ENCODE assay signal across 9 cellular contexts in the genomic region with DNA sequence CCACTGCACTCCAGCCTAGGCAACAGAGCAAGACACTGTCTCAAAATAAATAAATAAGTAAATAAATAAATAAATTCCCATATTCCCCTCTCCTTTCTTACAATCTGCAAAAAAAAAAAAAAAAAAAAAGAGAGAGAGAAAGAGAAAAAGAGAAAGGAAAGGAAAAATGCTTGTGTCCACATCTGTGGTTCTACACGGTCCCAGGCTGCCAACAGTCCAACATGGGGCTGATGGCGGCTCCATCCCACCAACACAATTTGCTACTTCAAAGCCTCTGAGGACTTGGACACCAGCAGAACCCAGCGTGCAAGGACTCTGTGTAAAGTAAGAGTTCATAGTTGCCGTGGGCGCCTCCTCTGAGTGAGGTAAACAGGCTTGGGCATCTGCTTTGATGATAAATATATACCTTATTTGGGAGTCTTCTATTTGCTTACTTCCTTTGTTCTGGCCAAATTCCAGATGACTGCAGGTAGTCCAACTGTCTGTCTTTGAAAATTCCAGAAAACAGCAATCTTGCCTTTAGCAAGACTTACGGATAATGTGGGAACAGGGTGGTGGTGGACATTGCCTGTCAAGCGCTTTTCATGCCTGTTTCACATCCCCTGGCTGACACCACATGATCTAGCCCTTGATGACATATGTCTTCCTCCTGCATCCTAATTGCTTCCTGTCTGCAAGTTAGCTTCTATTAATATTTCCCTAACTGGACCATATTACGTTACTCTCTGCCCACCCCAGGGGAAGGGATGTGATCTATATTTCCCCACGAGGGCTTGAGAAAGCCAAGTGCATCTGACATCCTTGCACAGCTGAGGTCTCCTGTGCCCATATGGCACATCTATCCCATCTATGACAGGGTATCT. TPM values are rescaled to one million over a fixed set of nuclear protein-coding genes. Genes with fewer than 3 reads are reported as not detected.
DNase-seq lines count a peak whose midpoint lies in the region; ATAC-seq lines count a peak whose summit lies in the region.
"Had no signal": no experiment of that assay in that cellular context is flagged by ENCODE, and none has a peak within 500 bp of the region (broad histone marks: within the 10 kb centered on the region; RNA-seq: fewer than 3 reads in every experiment).

No MANE protein-coding gene starts in this region.

- no peak overlapping the region for H3K4me3 Mint-ChIP-seq in activated CD4-positive, alpha-beta T cell treated with anti-CD3 and anti-CD28 coated beads, Interleukin-2, amount 10 ng/mL, durations not matched to agents 24 days and 14 days
- H3K4me3 Mint-ChIP-seq in T-cell, result peak overlapping the region in 2 of 3 donors; percentile 32 to 51
- peak overlapping the region; percentile 62 for H3K4me3 Mint-ChIP-seq in stimulated activated memory B cell treated with anti-CD40 and anti-IgM and Interleukin-4, amounts not matched to agents 10 μg/mL and 1 μg/mL and 100 μg/mL, for 72 hours

- CTCF ChIA-PET in T-cell (lab: Charles Lee), result interaction anchor here (0.6 to 0.8 kb wide), 3 partner anchors 11 to 21 kb away, joined by 3 to 7 read pairs (median 3); no protein-coding TSS in a partner anchor

- DNase-seq in activated CD4-positive, alpha-beta T cell treated with anti-CD3 and anti-CD28 coated beads, Interleukin-2, amount 10 ng/mL, durations not matched to agents 24 days and 14 days, result no peak
- no peak for DNase-seq in activated CD4-positive, alpha-beta T cell treated with anti-CD3 and anti-CD28 coated beads for 48 hours
- DNase-seq in T-cell (no peak), HUDEP-2 (lab: John Stamatoyannopoulos, UW; ENCODE audit: unreplicated experiment in 76 of 76) (no peak), retina (no peak), GF-D8 (lab: John Stamatoyannopoulos, UW) (no peak)
- DNase-seq: DND-41 had no signal

- peak; percentile 54 for ATAC-seq in HG02970 (IDR thresholded peaks at IDR 0.05; ENCODE audit: low FRiP score, unreplicated experiment)
- ATAC-seq in T-cell (replicated peaks in 1 of 4), result no peak
- peak; percentile 87 for ATAC-seq in stimulated activated memory B cell treated with anti-CD40 and anti-IgM and Interleukin-4, amounts not matched to agents 10 μg/mL and 1 μg/mL and 100 μg/mL, for 72 hours

- intact Hi-C loops in activated CD4-positive, alpha-beta T cell treated with anti-CD3 and anti-CD28 coated beads, Interleukin-2, amount 10 ng/mL, durations not matched to agents 24 days and 14 days (cut with micrococcal nuclease), result no loop called here

- H3K27me3 Mint-ChIP-seq in activated CD4-positive, alpha-beta T cell treated with anti-CD3 and anti-CD28 coated beads, Interleukin-2, amount 10 ng/mL, durations not matched to agents 24 days and 14 days, result no peaks in the 10 kb centered on the region
- no peaks in the 10 kb centered on the region for H3K27me3 Mint-ChIP-seq in T-cell
- H3K27me3 Mint-ChIP-seq in stimulated activated memory B cell treated with anti-CD40 and anti-IgM and Interleukin-4, amounts not matched to agents 10 μg/mL and 1 μg/mL and 100 μg/mL, for 72 hours, result no peaks in the 10 kb centered on the region

- no peaks in the 10 kb centered on the region for H3K9me3 Mint-ChIP-seq in activated CD4-positive, alpha-beta T cell treated with anti-CD3 and anti-CD28 coated beads, Interleukin-2, amount 10 ng/mL, durations not matched to agents 24 days and 14 days
- no peaks in the 10 kb centered on the region for H3K9me3 Mint-ChIP-seq in T-cell
- no peaks in the 10 kb centered on the region for H3K9me3 Mint-ChIP-seq in stimulated activated memory B cell treated with anti-CD40 and anti-IgM and Interleukin-4, amounts not matched to agents 10 μg/mL and 1 μg/mL and 100 μg/mL, for 72 hours

- peak overlapping the region; percentile 60 for H3K27ac Mint-ChIP-seq in activated CD4-positive, alpha-beta T cell treated with anti-CD3 and anti-CD28 coated beads, Interleukin-2, amount 10 ng/mL, durations not matched to agents 24 days and 14 days
- H3K27ac Mint-ChIP-seq in T-cell, result peak overlapping the region; percentile 58 to 79
- H3K27ac Mint-ChIP-seq in stimulated activated memory B cell treated with anti-CD40 and anti-IgM and Interleukin-4, amounts not matched to agents 10 μg/mL and 1 μg/mL and 100 μg/mL, for 72 hours, result peak overlapping the region; percentile 53

- peaks cover 59% of the 10 kb centered on the region for H3K36me3 Mint-ChIP-seq in activated CD4-positive, alpha-beta T cell treated with anti-CD3 and anti-CD28 coated beads, Interleukin-2, amount 10 ng/mL, durations not matched to agents 24 days and 14 days (ENCODE audit: low read depth)
- peaks cover 31% of the 10 kb centered on the region for H3K36me3 Mint-ChIP-seq in T-cell
- H3K36me3 Mint-ChIP-seq in stimulated activated memory B cell treated with anti-CD40 and anti-IgM and Interleukin-4, amounts not matched to agents 10 μg/mL and 1 μg/mL and 100 μg/mL, for 72 hours, result peaks cover 39% of the 10 kb centered on the region

- POLR2A ChIA-PET in T-cell (lab: Charles Lee), result interaction anchor here (0.6 to 0.7 kb wide), 4 partner anchors 10 to 321 kb away, joined by 3 to 6 read pairs (median 6); a partner anchor contains a TSS

- H3K4me1 Mint-ChIP-seq in activated CD4-positive, alpha-beta T cell treated with anti-CD3 and anti-CD28 coated beads, Interleukin-2, amount 10 ng/mL, durations not matched to agents 24 days and 14 days, result peaks cover 53% of the 10 kb centered on the region
- H3K4me1 Mint-ChIP-seq in T-cell, result peaks cover 74 to 89% (median 81%) of the 10 kb centered on the region in 3 donors
- peaks cover 88% of the 10 kb centered on the region for H3K4me1 Mint-ChIP-seq in stimulated activated memory B cell treated with anti-CD40 and anti-IgM and Interleukin-4, amounts not matched to agents 10 μg/mL and 1 μg/mL and 100 μg/mL, for 72 hours

RNA-seq across cellular contexts. Expression of a gene that starts 10.1 kb away (rescaled TPM):
- total RNA-seq in activated CD4-positive, alpha-beta T cell treated with anti-CD3 and anti-CD28 coated beads, Interleukin-2, amount 10 ng/mL, durations not matched to agents 24 days and 14 days, result 163 and 170 TPM in 2 replicates
- 100 to 1,000 TPM; 150 to 256 (median 161) TPM for total RNA-seq in T-cell

Comparison
In these comparisons a context has a peak if more than half of its experiments do, and no peak if none do; other contexts are left out.
1. ATAC-seq: peak in HG02970 (single experiment) and stimulated activated memory B cell treated with anti-CD40 and anti-IgM and Interleukin-4, amounts not matched to agents 10 μg/mL and 1 μg/mL and 100 μg/mL, for 72 hours (single experiment); none in T-cell (0 of 4).
2. Peak in every context shown above with its lines, with median percentiles within 50 percentile points of each other: H3K27ac Mint-ChIP-seq.